21 cellular contexts compared by ENCODE assay signal in the genomic region with DNA sequence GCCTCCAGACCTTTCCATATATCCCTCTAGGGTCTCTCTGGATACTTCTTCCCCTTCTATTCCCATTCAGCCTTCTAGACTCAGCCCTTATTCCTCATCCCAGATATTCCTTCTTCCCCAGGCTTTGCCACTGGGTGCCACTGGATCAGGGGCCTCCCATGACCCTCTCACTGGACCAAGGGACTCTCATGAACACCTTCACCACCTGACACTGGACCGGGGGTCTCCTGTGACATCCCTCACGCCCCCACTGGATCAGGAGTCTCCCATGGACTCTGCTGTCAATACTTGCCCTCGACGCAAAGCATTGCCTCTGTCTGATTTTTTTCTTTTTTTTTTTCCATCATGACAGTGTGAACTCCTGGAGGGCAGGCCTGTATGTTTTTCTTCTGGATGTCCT. TPM values are rescaled to one million over a fixed set of nuclear protein-coding genes. Genes with fewer than 3 reads are reported as not detected.
A peak's percentile ranks its signal among the peaks of the same experiment; 100 is the strongest.
DNase-seq lines count a peak whose midpoint lies in the region; FAIRE-seq and TF ChIP-seq lines count a peak whose summit lies in the region.
"Had no signal": no experiment of that assay in that cellular context is flagged by ENCODE, and none has a peak within 500 bp of the region (broad histone marks: within the 10 kb centered on the region; RNA-seq: fewer than 3 reads in every experiment).

No MANE protein-coding gene starts in this region.

- H3K79me1 ChIP-seq in trophoblast cell (ENCODE audit: low read length) = peaks cover 3% of the 10 kb centered on the region

- H4K12ac ChIP-seq in trophoblast cell (ENCODE audit: low read depth, low read length) = no peak overlapping the region

- CTCF ChIA-PET in Calu3 (lab: Charles Lee) = no interaction called here
- CTCF ChIA-PET in activated CD4-positive, alpha-beta T cell treated with anti-CD3 and anti-CD28 coated beads, Interleukin-2, amount 10 ng/mL, durations not matched to agents 7 days and 5 days (lab: Charles Lee) = interaction anchor here (0.9 to 1.1 kb wide), 2 partner anchors 16 to 62 kb away, joined by 3 to 4 read pairs; no protein-coding TSS in a partner anchor

- peaks cover 17 to 30% of the 10 kb centered on the region in 2 experiments for H3K36me3 ChIP-seq in trophoblast cell (ENCODE audit: control insufficient read depth in 1 of 2, insufficient read depth in 2 of 2, low read length in 2 of 2)

- H2BK5ac ChIP-seq in trophoblast cell (ENCODE audit: low read depth, low read length, poor library complexity) = no peak overlapping the region

- no peak for FAIRE-seq in D721Med (lab: Jason Lieb, UNC)
- FAIRE-seq: A204.1, H54 had no signal

- no peaks in the 10 kb centered on the region for H3K27me3 ChIP-seq in trophoblast cell (ENCODE audit: insufficient read depth, low read length)
- H3K27me3 ChIP-seq: BE2C had no signal

- H3K4me2 ChIP-seq in trophoblast cell (ENCODE audit: low read length) = no peak overlapping the region
- H3K4me2 ChIP-seq: GM23338 had no signal

- no peak overlapping the region for H3K23ac ChIP-seq in trophoblast cell (ENCODE audit: low read length)

- H3K14ac ChIP-seq in trophoblast cell (ENCODE audit: low read length) = no peak overlapping the region

- POLR2A ChIA-PET in activated CD4-positive, alpha-beta T cell treated with anti-CD3 and anti-CD28 coated beads, Interleukin-2, amount 10 ng/mL, durations not matched to agents 7 days and 5 days (lab: Charles Lee) = no interaction called here

- H2AFZ ChIP-seq in trophoblast cell (ENCODE audit: insufficient read depth, low read length, poor library complexity) = no peak overlapping the region
- H2AFZ ChIP-seq: GM23338 had no signal

- H3K4me3 Mint-ChIP-seq in Calu3 (ENCODE audit: low read depth, unreplicated experiment) = no peak overlapping the region
- no peak overlapping the region for H3K4me3 Mint-ChIP-seq in activated CD4-positive, alpha-beta T cell treated with anti-CD3 and anti-CD28 coated beads, Interleukin-2, amount 10 ng/mL, durations not matched to agents 7 days and 5 days
- H3K4me3 Mint-ChIP-seq: CD4-positive, CD25-positive, alpha-beta regulatory T cell; CD8-positive, alpha-beta memory T cell; GM23338 had no signal

- no peaks in the 10 kb centered on the region for H3K27me3 Mint-ChIP-seq in Calu3 (ENCODE audit: unreplicated experiment)
- no peaks in the 10 kb centered on the region for H3K27me3 Mint-ChIP-seq in activated CD4-positive, alpha-beta T cell treated with anti-CD3 and anti-CD28 coated beads, Interleukin-2, amount 10 ng/mL, durations not matched to agents 7 days and 5 days
- H3K27me3 Mint-ChIP-seq: CD4-positive, CD25-positive, alpha-beta regulatory T cell; CD8-positive, alpha-beta memory T cell had no signal

- H3K9me3 ChIP-seq in trophoblast cell (ENCODE audit: insufficient read depth, low read depth, low read length) = peaks cover 4% of the 10 kb centered on the region
- H3K9me3 ChIP-seq: BE2C had no signal

- no peak overlapping the region for H2BK120ac ChIP-seq in trophoblast cell (ENCODE audit: insufficient read depth, low read length, poor library complexity)

- no peak overlapping the region for H3K9ac ChIP-seq in trophoblast cell (ENCODE audit: low read length)

- DNase-seq in Calu3 (no peak), mesenteric fat pad (ENCODE audit: low spot score) (peak; percentile 57), trophoblast cell (no peak), ureter (ENCODE audit: low spot score) (peak; percentile 37), NCI-H2227 (lab: John Stamatoyannopoulos, UW; ENCODE audit: unreplicated experiment) (no peak), D721Med (ENCODE audit: insufficient read length, low spot score) (no peak)
- DNase-seq in activated CD4-positive, alpha-beta T cell treated with anti-CD3 and anti-CD28 coated beads, Interleukin-2, amount 10 ng/mL, durations not matched to agents 7 days and 5 days = no peak
- DNase-seq: ACHN; BE2C; C1 segment of cervical spinal cord; CD4-positive, CD25-positive, alpha-beta regulatory T cell; CD8-positive, alpha-beta memory T cell; COR-L47; DMS79 treated with DMSO at 0.1 percent for 48 hours; GF-D8; HCEC 1CT; IMR-90 had no signal

- intact Hi-C loops in Calu3 (cut with micrococcal nuclease; ENCODE audit: unreplicated experiment) = no loop called here

- no peak overlapping the region for H2AK5ac ChIP-seq in trophoblast cell (ENCODE audit: low read length)

- peak overlapping the region; percentile 20 for H3K27ac Mint-ChIP-seq in Calu3 (ENCODE audit: unreplicated experiment)
- no peak overlapping the region for H3K27ac Mint-ChIP-seq in activated CD4-positive, alpha-beta T cell treated with anti-CD3 and anti-CD28 coated beads, Interleukin-2, amount 10 ng/mL, durations not matched to agents 7 days and 5 days
- H3K27ac Mint-ChIP-seq: GM23338 had no signal

- H4K8ac ChIP-seq in trophoblast cell (ENCODE audit: low read depth, low read length) = peak overlapping the region; percentile 5

- TF ChIP-seq CTCF in Calu3 (IDR thresholded peaks at IDR 0.05; ENCODE audit: unreplicated experiment) (no peak), D721Med (IDR thresholded peaks at IDR 0.05; ENCODE audit: insufficient read depth, missing control alignments) (no peak)

- peaks cover 51% of the 10 kb centered on the region for H3K36me3 Mint-ChIP-seq in Calu3 (ENCODE audit: insufficient read depth, unreplicated experiment)
- peaks cover 2% of the 10 kb centered on the region for H3K36me3 Mint-ChIP-seq in activated CD4-positive, alpha-beta T cell treated with anti-CD3 and anti-CD28 coated beads, Interleukin-2, amount 10 ng/mL, durations not matched to agents 7 days and 5 days (ENCODE audit: low read depth)
- H3K36me3 Mint-ChIP-seq: CD4-positive, CD25-positive, alpha-beta regulatory T cell had no signal

- H3K79me2 ChIP-seq in trophoblast cell (ENCODE audit: control insufficient read depth, insufficient read depth, low read length, poor library complexity) = no peaks in the 10 kb centered on the region

- BruUV-seq in Calu3 (replicated peaks; lab: Mats Ljungman, UMichigan) = no TSS peak

- H3K4me1 Mint-ChIP-seq in Calu3 (ENCODE audit: low read depth, unreplicated experiment) = peaks cover 8% of the 10 kb centered on the region
- peaks cover 17% of the 10 kb centered on the region for H3K4me1 Mint-ChIP-seq in activated CD4-positive, alpha-beta T cell treated with anti-CD3 and anti-CD28 coated beads, Interleukin-2, amount 10 ng/mL, durations not matched to agents 7 days and 5 days

- H3K27ac ChIP-seq in trophoblast cell (ENCODE audit: low read depth, low read length) = no peak overlapping the region
- H3K27ac ChIP-seq: HL-60 had no signal

- peaks cover 11% of the 10 kb centered on the region in 2 experiments for H3K4me1 ChIP-seq in trophoblast cell (ENCODE audit: control insufficient read depth in 1 of 2, insufficient read depth in 2 of 2, low read length in 2 of 2)
- H3K4me1 ChIP-seq: BE2C had no signal

- H4K91ac ChIP-seq in trophoblast cell (ENCODE audit: low read depth, low read length) = no peak overlapping the region

- H3K4ac ChIP-seq in trophoblast cell (ENCODE audit: low read depth, low read length) = no peak overlapping the region

- no CpG with 5 or more reads among the region's 4 CpGs for WGBS in trophoblast cell (ENCODE audit: extremely low coverage, insufficient coverage, insufficient read length)

- H3K4me3 ChIP-seq in trophoblast cell (ENCODE audit: low read depth, low read length) = no peak overlapping the region
- H3K4me3 ChIP-seq: GM23338 had no signal

- peak overlapping the region; percentile 6 for H2BK12ac ChIP-seq in trophoblast cell (ENCODE audit: low read length)

- no peaks in the 10 kb centered on the region for H3K9me3 Mint-ChIP-seq in Calu3 (ENCODE audit: low read depth, unreplicated experiment)
- H3K9me3 Mint-ChIP-seq in activated CD4-positive, alpha-beta T cell treated with anti-CD3 and anti-CD28 coated beads, Interleukin-2, amount 10 ng/mL, durations not matched to agents 7 days and 5 days = no peaks in the 10 kb centered on the region
- H3K9me3 Mint-ChIP-seq: CD4-positive, CD25-positive, alpha-beta regulatory T cell; CD8-positive, alpha-beta memory T cell; GM23338 had no signal

- no peak overlapping the region for H3K18ac ChIP-seq in trophoblast cell (ENCODE audit: low read length)

RNA-seq across cellular contexts. Expression of gene RAD23B, which starts 59.7 kb away (rescaled TPM):
- total RNA-seq in Calu3 (2022) (82.3 and 97.8 TPM in 2 replicates), mesenteric fat pad (165 TPM), ureter (132 TPM)
- polyA plus RNA-seq in trophoblast cell (2013) = 272 and 284 TPM in 2 replicates
- 100 to 1,000 TPM in 1 of 2 experiments, 10 to 100 TPM in 1; 89.7 to 116 TPM for total RNA-seq in activated CD4-positive, alpha-beta T cell treated with anti-CD3 and anti-CD28 coated beads, Interleukin-2, amount 10 ng/mL, durations not matched to agents 7 days and 5 days

Comparison
In these comparisons a context has a peak if more than half of its experiments do, and no peak if none do; other contexts are left out.
1. DNase-seq: peak in mesenteric fat pad (single experiment) and ureter (single experiment); none in Calu3 (single experiment), trophoblast cell (0 of 2), NCI-H2227 (single experiment), D721Med (single experiment) and activated CD4-positive, alpha-beta T cell treated with anti-CD3 and anti-CD28 coated beads, Interleukin-2, amount 10 ng/mL, durations not matched to agents 7 days and 5 days (single experiment).